In genomic region chr10:51843966-51844365, GRCh38 we compare ENCODE assay signal across 6 cellular contexts.
"Had no signal": no experiment of that assay in that cellular context is flagged by ENCODE, and none has a peak within 500 bp of the region (broad histone marks: within the 10 kb centered on the region; RNA-seq: fewer than 3 reads in every experiment).

No MANE protein-coding gene starts in this region.

- H3K27ac ChIP-seq: HL-60, KMS-11 had no signal

- H3K4me3 ChIP-seq: K562 had no signal

- H3K4me2 ChIP-seq: KMS-11 had no signal

- H3K9ac ChIP-seq: KMS-11 had no signal

- DNase-seq: IMR-90, KBM-7, KG1 had no signal
